1 cellular context compared by ENCODE assay signal in the genomic region with DNA sequence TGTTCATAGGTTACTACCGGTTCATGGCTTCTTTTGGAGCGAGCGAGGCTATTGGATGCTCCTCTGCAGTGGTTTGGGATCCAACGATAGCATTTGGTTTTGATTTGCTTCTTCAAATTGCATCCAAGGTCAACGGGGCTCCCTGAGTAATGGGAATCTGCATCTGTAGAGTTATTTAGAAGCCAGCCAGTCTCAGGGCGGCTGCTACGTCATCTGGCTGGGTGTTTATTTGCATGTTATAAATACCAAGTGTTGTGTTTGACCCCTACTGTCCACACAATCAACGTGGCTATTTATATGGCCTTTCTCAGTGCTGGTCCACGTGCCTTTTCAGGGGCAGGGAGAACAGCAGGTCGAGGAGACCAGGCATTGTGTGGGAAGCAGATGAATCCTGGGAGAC.
TF ChIP-seq lines count a peak whose summit lies in the region.

No MANE protein-coding gene starts in this region.

TF ChIP-seq in GM23338, 12 proteins besides CTCF, POLR2A, EP300 and RAD21 (continued from another document):
- TF ChIP-seq, protein P1, sequence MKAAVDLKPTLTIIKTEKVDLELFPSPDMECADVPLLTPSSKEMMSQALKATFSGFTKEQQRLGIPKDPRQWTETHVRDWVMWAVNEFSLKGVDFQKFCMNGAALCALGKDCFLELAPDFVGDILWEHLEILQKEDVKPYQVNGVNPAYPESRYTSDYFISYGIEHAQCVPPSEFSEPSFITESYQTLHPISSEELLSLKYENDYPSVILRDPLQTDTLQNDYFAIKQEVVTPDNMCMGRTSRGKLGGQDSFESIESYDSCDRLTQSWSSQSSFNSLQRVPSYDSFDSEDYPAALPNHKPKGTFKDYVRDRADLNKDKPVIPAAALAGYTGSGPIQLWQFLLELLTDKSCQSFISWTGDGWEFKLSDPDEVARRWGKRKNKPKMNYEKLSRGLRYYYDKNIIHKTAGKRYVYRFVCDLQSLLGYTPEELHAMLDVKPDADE (IDR thresholded peaks at IDR 0.05): no peak
- TF ChIP-seq CREB1 (CRISPR knock-in tag; IDR thresholded peaks at IDR 0.05; ENCODE audit: low read depth): no peak
- TF ChIP-seq, protein P2, sequence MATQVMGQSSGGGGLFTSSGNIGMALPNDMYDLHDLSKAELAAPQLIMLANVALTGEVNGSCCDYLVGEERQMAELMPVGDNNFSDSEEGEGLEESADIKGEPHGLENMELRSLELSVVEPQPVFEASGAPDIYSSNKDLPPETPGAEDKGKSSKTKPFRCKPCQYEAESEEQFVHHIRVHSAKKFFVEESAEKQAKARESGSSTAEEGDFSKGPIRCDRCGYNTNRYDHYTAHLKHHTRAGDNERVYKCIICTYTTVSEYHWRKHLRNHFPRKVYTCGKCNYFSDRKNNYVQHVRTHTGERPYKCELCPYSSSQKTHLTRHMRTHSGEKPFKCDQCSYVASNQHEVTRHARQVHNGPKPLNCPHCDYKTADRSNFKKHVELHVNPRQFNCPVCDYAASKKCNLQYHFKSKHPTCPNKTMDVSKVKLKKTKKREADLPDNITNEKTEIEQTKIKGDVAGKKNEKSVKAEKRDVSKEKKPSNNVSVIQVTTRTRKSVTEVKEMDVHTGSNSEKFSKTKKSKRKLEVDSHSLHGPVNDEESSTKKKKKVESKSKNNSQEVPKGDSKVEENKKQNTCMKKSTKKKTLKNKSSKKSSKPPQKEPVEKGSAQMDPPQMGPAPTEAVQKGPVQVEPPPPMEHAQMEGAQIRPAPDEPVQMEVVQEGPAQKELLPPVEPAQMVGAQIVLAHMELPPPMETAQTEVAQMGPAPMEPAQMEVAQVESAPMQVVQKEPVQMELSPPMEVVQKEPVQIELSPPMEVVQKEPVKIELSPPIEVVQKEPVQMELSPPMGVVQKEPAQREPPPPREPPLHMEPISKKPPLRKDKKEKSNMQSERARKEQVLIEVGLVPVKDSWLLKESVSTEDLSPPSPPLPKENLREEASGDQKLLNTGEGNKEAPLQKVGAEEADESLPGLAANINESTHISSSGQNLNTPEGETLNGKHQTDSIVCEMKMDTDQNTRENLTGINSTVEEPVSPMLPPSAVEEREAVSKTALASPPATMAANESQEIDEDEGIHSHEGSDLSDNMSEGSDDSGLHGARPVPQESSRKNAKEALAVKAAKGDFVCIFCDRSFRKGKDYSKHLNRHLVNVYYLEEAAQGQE (IDR thresholded peaks at IDR 0.05; ENCODE audit: unreplicated experiment): no peak
- no peak for TF ChIP-seq EZH2 (IDR thresholded peaks at IDR 0.05; ENCODE audit: low read depth, unreplicated experiment)
- TF ChIP-seq POLR2AphosphoS5 (IDR thresholded peaks at IDR 0.05; ENCODE audit: low read depth): no peak
- no peak for TF ChIP-seq ZNF114 (CRISPR knock-in tag; IDR thresholded peaks at IDR 0.05)
- TF ChIP-seq NANOG (IDR thresholded peaks at IDR 0.05; ENCODE audit: borderline replicate concordance): no peak
- TF ChIP-seq, protein P3, sequence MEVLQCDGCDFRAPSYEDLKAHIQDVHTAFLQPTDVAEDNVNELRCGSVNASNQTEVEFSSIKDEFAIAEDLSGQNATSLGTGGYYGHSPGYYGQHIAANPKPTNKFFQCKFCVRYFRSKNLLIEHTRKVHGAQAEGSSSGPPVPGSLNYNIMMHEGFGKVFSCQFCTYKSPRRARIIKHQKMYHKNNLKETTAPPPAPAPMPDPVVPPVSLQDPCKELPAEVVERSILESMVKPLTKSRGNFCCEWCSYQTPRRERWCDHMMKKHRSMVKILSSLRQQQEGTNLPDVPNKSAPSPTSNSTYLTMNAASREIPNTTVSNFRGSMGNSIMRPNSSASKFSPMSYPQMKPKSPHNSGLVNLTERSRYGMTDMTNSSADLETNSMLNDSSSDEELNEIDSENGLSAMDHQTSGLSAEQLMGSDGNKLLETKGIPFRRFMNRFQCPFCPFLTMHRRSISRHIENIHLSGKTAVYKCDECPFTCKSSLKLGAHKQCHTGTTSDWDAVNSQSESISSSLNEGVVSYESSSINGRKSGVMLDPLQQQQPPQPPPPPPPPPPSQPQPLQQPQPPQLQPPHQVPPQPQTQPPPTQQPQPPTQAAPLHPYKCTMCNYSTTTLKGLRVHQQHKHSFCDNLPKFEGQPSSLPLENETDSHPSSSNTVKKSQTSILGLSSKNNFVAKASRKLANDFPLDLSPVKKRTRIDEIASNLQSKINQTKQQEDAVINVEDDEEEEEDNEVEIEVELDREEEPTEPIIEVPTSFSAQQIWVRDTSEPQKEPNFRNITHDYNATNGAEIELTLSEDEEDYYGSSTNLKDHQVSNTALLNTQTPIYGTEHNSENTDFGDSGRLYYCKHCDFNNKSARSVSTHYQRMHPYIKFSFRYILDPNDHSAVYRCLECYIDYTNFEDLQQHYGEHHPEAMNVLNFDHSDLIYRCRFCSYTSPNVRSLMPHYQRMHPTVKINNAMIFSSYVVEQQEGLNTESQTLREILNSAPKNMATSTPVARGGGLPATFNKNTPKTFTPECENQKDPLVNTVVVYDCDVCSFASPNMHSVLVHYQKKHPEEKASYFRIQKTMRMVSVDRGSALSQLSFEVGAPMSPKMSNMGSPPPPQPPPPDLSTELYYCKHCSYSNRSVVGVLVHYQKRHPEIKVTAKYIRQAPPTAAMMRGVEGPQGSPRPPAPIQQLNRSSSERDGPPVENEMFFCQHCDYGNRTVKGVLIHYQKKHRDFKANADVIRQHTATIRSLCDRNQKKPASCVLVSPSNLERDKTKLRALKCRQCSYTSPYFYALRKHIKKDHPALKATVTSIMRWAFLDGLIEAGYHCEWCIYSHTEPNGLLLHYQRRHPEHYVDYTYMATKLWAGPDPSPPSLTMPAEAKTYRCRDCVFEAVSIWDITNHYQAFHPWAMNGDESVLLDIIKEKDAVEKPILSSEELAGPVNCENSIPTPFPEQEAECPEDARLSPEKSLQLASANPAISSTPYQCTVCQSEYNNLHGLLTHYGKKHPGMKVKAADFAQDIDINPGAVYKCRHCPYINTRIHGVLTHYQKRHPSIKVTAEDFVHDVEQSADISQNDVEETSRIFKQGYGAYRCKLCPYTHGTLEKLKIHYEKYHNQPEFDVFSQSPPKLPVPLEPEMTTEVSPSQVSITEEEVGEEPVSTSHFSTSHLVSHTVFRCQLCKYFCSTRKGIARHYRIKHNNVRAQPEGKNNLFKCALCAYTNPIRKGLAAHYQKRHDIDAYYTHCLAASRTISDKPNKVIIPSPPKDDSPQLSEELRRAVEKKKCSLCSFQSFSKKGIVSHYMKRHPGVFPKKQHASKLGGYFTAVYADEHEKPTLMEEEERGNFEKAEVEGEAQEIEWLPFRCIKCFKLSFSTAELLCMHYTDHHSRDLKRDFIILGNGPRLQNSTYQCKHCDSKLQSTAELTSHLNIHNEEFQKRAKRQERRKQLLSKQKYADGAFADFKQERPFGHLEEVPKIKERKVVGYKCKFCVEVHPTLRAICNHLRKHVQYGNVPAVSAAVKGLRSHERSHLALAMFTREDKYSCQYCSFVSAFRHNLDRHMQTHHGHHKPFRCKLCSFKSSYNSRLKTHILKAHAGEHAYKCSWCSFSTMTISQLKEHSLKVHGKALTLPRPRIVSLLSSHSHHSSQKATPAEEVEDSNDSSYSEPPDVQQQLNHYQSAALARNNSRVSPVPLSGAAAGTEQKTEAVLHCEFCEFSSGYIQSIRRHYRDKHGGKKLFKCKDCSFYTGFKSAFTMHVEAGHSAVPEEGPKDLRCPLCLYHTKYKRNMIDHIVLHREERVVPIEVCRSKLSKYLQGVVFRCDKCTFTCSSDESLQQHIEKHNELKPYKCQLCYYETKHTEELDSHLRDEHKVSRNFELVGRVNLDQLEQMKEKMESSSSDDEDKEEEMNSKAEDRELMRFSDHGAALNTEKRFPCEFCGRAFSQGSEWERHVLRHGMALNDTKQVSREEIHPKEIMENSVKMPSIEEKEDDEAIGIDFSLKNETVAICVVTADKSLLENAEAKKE (CRISPR knock-in tag; IDR thresholded peaks at IDR 0.05): no peak
- TF ChIP-seq JUNB (IDR thresholded peaks at IDR 0.05; ENCODE audit: unreplicated experiment): no peak
TF ChIP-seq in GM23338: peak in this region for 0.
